In genomic region chrY:21073083-21073482, GRCh38 we compare ENCODE assay signal across 26 cellular contexts.
"Had no signal": no experiment of that assay in that cellular context is flagged by ENCODE, and none has a peak within 500 bp of the region (broad histone marks: within the 10 kb centered on the region; RNA-seq: fewer than 3 reads in every experiment).

No MANE protein-coding gene starts in this region.

- H3K27me3 Mint-ChIP-seq: activated CD8-positive, alpha-beta memory T cell treated with anti-CD3 and anti-CD28 coated beads, Interleukin-2, amount 10 ng/mL, durations not matched to agents 7 days and 5 days; activated naive CD8-positive, alpha-beta T cell treated with anti-CD3 and anti-CD28 coated beads, Interleukin-2, amount 10 ng/mL, durations not matched to agents 7 days and 5 days had no signal

- H3K27me3 ChIP-seq: brain microvascular endothelial cell, pancreas, sigmoid colon, tibial nerve had no signal

- H3K4me1 Mint-ChIP-seq: activated CD8-positive, alpha-beta memory T cell treated with anti-CD3 and anti-CD28 coated beads, Interleukin-2, amount 10 ng/mL, durations not matched to agents 7 days and 5 days; activated naive CD8-positive, alpha-beta T cell treated with anti-CD3 and anti-CD28 coated beads, Interleukin-2, amount 10 ng/mL, durations not matched to agents 7 days and 5 days; nephron had no signal

- H3K9me3 Mint-ChIP-seq: activated T-helper 2 cell treated with anti-CD3 and anti-CD28 coated beads, Interferon-gamma antibody, Interleukin-2, Interleukin-4, amounts not matched to agents 10 μg/mL and 5 μg/mL and 100 μg/mL, durations not matched to agents 14 hours and 24 hours and 36 hours; nephron had no signal

- H3K27ac Mint-ChIP-seq: activated CD8-positive, alpha-beta memory T cell treated with anti-CD3 and anti-CD28 coated beads, Interleukin-2, amount 10 ng/mL, durations not matched to agents 7 days and 5 days; activated CD8-positive, alpha-beta T cell treated with anti-CD3 and anti-CD28 coated beads, Interleukin-2, amount 10 ng/mL, durations not matched to agents 7 days and 5 days; activated naive CD8-positive, alpha-beta T cell treated with anti-CD3 and anti-CD28 coated beads, Interleukin-2, amount 10 ng/mL, durations not matched to agents 7 days and 5 days; activated T-helper 2 cell treated with anti-CD3 and anti-CD28 coated beads, Interferon-gamma antibody, Interleukin-2, Interleukin-4, amounts not matched to agents 10 μg/mL and 5 μg/mL and 100 μg/mL, durations not matched to agents 14 hours and 24 hours and 36 hours; nephron; T-helper 1 cell treated with Interleukin-12 subunit alpha and Interleukin-12 subunit beta and Interleukin-4 antibody, amounts not matched to agents 30 μg/mL and 1 μg/mL, for 36 hours had no signal

- DNase-seq: activated CD8-positive, alpha-beta memory T cell treated with anti-CD3 and anti-CD28 coated beads, Interleukin-2, amount 10 ng/mL, durations not matched to agents 7 days and 5 days; activated CD8-positive, alpha-beta T cell treated with anti-CD3 and anti-CD28 coated beads, Interleukin-2, amount 10 ng/mL, durations not matched to agents 7 days and 5 days; activated naive CD8-positive, alpha-beta T cell treated with anti-CD3 and anti-CD28 coated beads, Interleukin-2, amount 10 ng/mL, durations not matched to agents 7 days and 5 days; activated T-cell treated with anti-CD3 and anti-CD28 coated beads, Interleukin-2, amount 50 U/mL, for 48 hours; amniotic stem cell; brain microvascular endothelial cell; cortex of kidney; foreskin fibroblast; head of caudate nucleus; hippocampal formation; left cardiac atrium; left ventricle myocardium superior; pancreas; retina; sigmoid colon; small intestine; stimulated activated CD4-positive, alpha-beta T cell treated with anti-CD3 and anti-CD28 coated beads, Interleukin-1b, Interleukin-23, amount 100 ng/mL, for 48 hours; SW 1271; T-helper 9 cell; WERI-Rb-1 had no signal

- H3K36me3 ChIP-seq: brain microvascular endothelial cell, pancreas, prostate gland, sigmoid colon, tibial nerve, WERI-Rb-1 had no signal

- H3K36me3 Mint-ChIP-seq: activated CD8-positive, alpha-beta memory T cell treated with anti-CD3 and anti-CD28 coated beads, Interleukin-2, amount 10 ng/mL, durations not matched to agents 7 days and 5 days; activated naive CD8-positive, alpha-beta T cell treated with anti-CD3 and anti-CD28 coated beads, Interleukin-2, amount 10 ng/mL, durations not matched to agents 7 days and 5 days had no signal

- H3K4me1 ChIP-seq: pancreas, prostate gland, sigmoid colon, tibial nerve had no signal

- H3K27ac ChIP-seq: brain microvascular endothelial cell, pancreas, prostate gland, sigmoid colon, tibial nerve, WERI-Rb-1 had no signal

- H3K4me3 Mint-ChIP-seq: activated CD8-positive, alpha-beta memory T cell treated with anti-CD3 and anti-CD28 coated beads, Interleukin-2, amount 10 ng/mL, durations not matched to agents 7 days and 5 days; activated CD8-positive, alpha-beta T cell treated with anti-CD3 and anti-CD28 coated beads, Interleukin-2, amount 10 ng/mL, durations not matched to agents 7 days and 5 days; activated naive CD8-positive, alpha-beta T cell treated with anti-CD3 and anti-CD28 coated beads, Interleukin-2, amount 10 ng/mL, durations not matched to agents 7 days and 5 days; nephron; T-helper 1 cell treated with Interleukin-12 subunit alpha and Interleukin-12 subunit beta and Interleukin-4 antibody, amounts not matched to agents 30 μg/mL and 1 μg/mL, for 36 hours had no signal

- ATAC-seq: activated CD8-positive, alpha-beta memory T cell treated with anti-CD3 and anti-CD28 coated beads, Interleukin-2, amount 10 ng/mL, durations not matched to agents 7 days and 5 days; activated CD8-positive, alpha-beta T cell treated with anti-CD3 and anti-CD28 coated beads, Interleukin-2, amount 10 ng/mL, durations not matched to agents 7 days and 5 days; esophagus mucosa; left cardiac atrium; left ventricle myocardium superior; pancreas had no signal

- H3K4me3 ChIP-seq: pancreas, prostate gland, sigmoid colon, tibial nerve had no signal

- H3K9me3 ChIP-seq: pancreas, prostate gland, sigmoid colon, tibial nerve had no signal
